8 cellular contexts compared by ENCODE assay signal in genomic region chr2:119702918-119703401, GRCh38. TPM values are rescaled to one million over a fixed set of nuclear protein-coding genes. Genes with fewer than 3 reads are reported as not detected.
DNase-seq lines count a peak whose midpoint lies in the region; ATAC-seq and TF ChIP-seq lines count a peak whose summit lies in the region.

No MANE protein-coding gene starts in this region.

- DNase-seq in GM04504 (ENCODE audit: low read depth): peak; percentile 14
- peak; percentile 82 for DNase-seq in GM23338 (ENCODE audit: low spot score)
- DNase-seq in LoVo (ENCODE audit: low spot score): peak; percentile 75
- DNase-seq in SKM-1 (lab: John Stamatoyannopoulos, UW; ENCODE audit: unreplicated experiment): peak; percentile 52
- DNase-seq in activated naive CD4-positive, alpha-beta T cell treated with Interleukin-2 at 50 U/mL for 16 hours: peak; percentile 71
- DNase-seq in head of caudate nucleus: peak in 39 of 42 donors; percentile 44 to 89 (median 71)
- peak; percentile 69 to 80 for DNase-seq in psoas muscle
- DNase-seq in GOT3 (lab: John Stamatoyannopoulos, UW): no peak

- TF ChIP-seq CTCF in GM23338 (conservative IDR thresholded peaks at IDR 0.05; ENCODE audit: low read depth in 2 of 2) (peak; percentile 92 to 97), psoas muscle (IDR thresholded peaks at IDR 0.05) (peak; percentile 96)

- no peaks in the 10 kb centered on the region for H4K20me1 ChIP-seq in GM23338 (replicated peaks; ENCODE audit: insufficient read depth)

- peaks cover 10% of the 10 kb centered on the region for H3K36me3 Mint-ChIP-seq in GM23338 (ENCODE audit: low read depth)

- H3K79me2 ChIP-seq in GM23338 (replicated peaks; ENCODE audit: insufficient read depth): no peaks in the 10 kb centered on the region

- peaks cover 3% of the 10 kb centered on the region for H3K9me3 ChIP-seq in psoas muscle

- H3K9me3 Mint-ChIP-seq in GM23338: peaks cover 11% of the 10 kb centered on the region; the same call in 2 of the 3 replicates

- H3K27me3 Mint-ChIP-seq in GM23338 (ENCODE audit: insufficient read depth, low read depth, poor library complexity): peaks cover 16% of the 10 kb centered on the region

- peaks cover 47% of the 10 kb centered on the region for H3K4me1 Mint-ChIP-seq in GM23338

- intact Hi-C loops in head of caudate nucleus (cut with DNase I): loop anchor here (5.0 to 10.0 kb wide), 2 partner anchors 119 to 472 kb away; no protein-coding TSS in a partner anchor
- intact Hi-C loops in psoas muscle (cut with DNase I): loop anchor here (1.0 to 5.0 kb wide), 5 partner anchors 49 to 470 kb away; no protein-coding TSS in a partner anchor

- H3F3A ChIP-seq in GM23338 (replicated peaks; ENCODE audit: low read depth): peaks cover 29% of the 10 kb centered on the region

- no peaks in the 10 kb centered on the region for H3K36me3 ChIP-seq in GM23338 (ENCODE audit: insufficient read depth)
- no peaks in the 10 kb centered on the region for H3K36me3 ChIP-seq in psoas muscle (ENCODE audit: insufficient read depth in 1 of 2, low read depth in 1 of 2)

- no peaks in the 10 kb centered on the region for H3K27me3 ChIP-seq in GM23338 (ENCODE audit: insufficient read depth)
- no peaks in the 10 kb centered on the region for H3K27me3 ChIP-seq in psoas muscle (ENCODE audit: insufficient read depth in 3 of 3, low read length in 2 of 3)

- H3K4me2 ChIP-seq in GM23338: no peak overlapping the region

- no peak overlapping the region for H3K27ac Mint-ChIP-seq in GM23338

- H3K27ac ChIP-seq in GM23338 (ENCODE audit: low read depth): no peak overlapping the region
- no peak overlapping the region for H3K27ac ChIP-seq in psoas muscle

- peaks cover 41% of the 10 kb centered on the region for H3K4me1 ChIP-seq in GM23338 (ENCODE audit: insufficient read depth)
- H3K4me1 ChIP-seq in psoas muscle: no peaks in the 10 kb centered on the region

- WGBS in psoas muscle, 3 donors: 16 to 18% (median 17%) methylated on average over 13 of the region's 13 CpGs

- H3K4me3 ChIP-seq in GM23338: no peak overlapping the region
- H3K4me3 ChIP-seq in psoas muscle: no peak overlapping the region

- ATAC-seq in GM23338 (peak; percentile 68), psoas muscle (peak; percentile 96 to 99 (median 96))

- H2AFZ ChIP-seq in GM23338: peak overlapping the region; percentile 73

- peaks cover 6% of the 10 kb centered on the region; the same call in 1 of the 2 replicates for H3K9me2 ChIP-seq in GM23338 (ENCODE audit: insufficient read depth)

- H3K4me3 Mint-ChIP-seq in GM23338: no peak overlapping the region

TF ChIP-seq in GM23338, 12 proteins besides CTCF, POLR2A, EP300 and RAD21 (continues in another document):
- TF ChIP-seq ETS1 (IDR thresholded peaks at IDR 0.05) (no peak), NANOG (IDR thresholded peaks at IDR 0.05; ENCODE audit: borderline replicate concordance) (no peak), POLR2AphosphoS5 (IDR thresholded peaks at IDR 0.05; ENCODE audit: low read depth) (no peak), STAT1 (IDR thresholded peaks at IDR 0.05; ENCODE audit: unreplicated experiment) (no peak), CREB1 (CRISPR knock-in tag; IDR thresholded peaks at IDR 0.05; ENCODE audit: low read depth) (no peak), EZH2phosphoT487 (IDR thresholded peaks at IDR 0.05; ENCODE audit: unreplicated experiment) (no peak), JUNB (IDR thresholded peaks at IDR 0.05; ENCODE audit: unreplicated experiment) (no peak), REST (IDR thresholded peaks at IDR 0.05; ENCODE audit: unreplicated experiment) (no peak), ZNF114 (CRISPR knock-in tag; IDR thresholded peaks at IDR 0.05) (no peak), ZNF331 (CRISPR knock-in tag; IDR thresholded peaks at IDR 0.05; ENCODE audit: low read depth) (no peak), EZH2 (IDR thresholded peaks at IDR 0.05; ENCODE audit: low read depth, unreplicated experiment) (no peak)

RNA-seq across cellular contexts. Expression of gene TMEM177, which starts 24.0 kb away (rescaled TPM):
- 52.0 and 58.7 TPM in 2 replicates for total RNA-seq in GM23338 (2014; rRNA removed; shearing (Covaris generic))
- polyA plus RNA-seq in GM23338 (2016; fragmentation: Nextera tagmentation; extraction: Ambion mirVana) (45.1 and 50.5 TPM in 2 replicates), psoas muscle (10 to 100 TPM; 12.2 to 23.7 (median 17.6) TPM)
- 10 to 100 TPM in 2 of 4 donors, 1 to 10 TPM in 2; 9.3 to 13.8 (median 11.2) TPM for total RNA-seq in psoas muscle

RNA-seq across cellular contexts. Expression of gene PTPN4, which starts 56.8 kb away (rescaled TPM):
- total RNA-seq in GM23338 (2014; rRNA removed; shearing (Covaris generic)): 89.4 and 90.4 TPM in 2 replicates
- 25.1 and 41.6 TPM in 2 replicates for polyA plus RNA-seq in GM23338 (2016; fragmentation: Nextera tagmentation; extraction: Ambion mirVana)
- 10 to 100 TPM; 17.3 to 35.4 (median 29.2) TPM for total RNA-seq in psoas muscle
- polyA plus RNA-seq in psoas muscle: 1 to 10 TPM; 2.1 to 8.5 (median 2.8) TPM
